ENCODE assay signal across 17 cellular contexts in genomic region chr9:135049460-135049859, GRCh38. TPM values are rescaled to one million over a fixed set of nuclear protein-coding genes. Genes with fewer than 3 reads are reported as not detected.
A peak's percentile ranks its signal among the peaks of the same experiment; 100 is the strongest.
DNase-seq lines count a peak whose midpoint lies in the region; ATAC-seq and TF ChIP-seq lines count a peak whose summit lies in the region.
"Had no signal": no experiment of that assay in that cellular context is flagged by ENCODE, and none has a peak within 500 bp of the region (broad histone marks: within the 10 kb centered on the region; RNA-seq: fewer than 3 reads in every experiment).

No MANE protein-coding gene starts in this region.

- H3K4me3 ChIP-seq in BLaER1 (no peak overlapping the region), Peyer's patch (no peak overlapping the region), neural cell (ENCODE audit: low read length) (peak overlapping the region; percentile 29), sigmoid colon (no peak overlapping the region), SK-N-SH (ENCODE audit: low read depth in 2 of 2, low read length in 1 of 2) (no peak overlapping the region)

- H4K20me1 ChIP-seq in BLaER1, result no peaks in the 10 kb centered on the region
- no peaks in the 10 kb centered on the region for H4K20me1 ChIP-seq in neural cell (ENCODE audit: insufficient read depth)
- H4K20me1 ChIP-seq in SK-N-SH (ENCODE audit: insufficient read depth), result no peaks in the 10 kb centered on the region

- TF ChIP-seq POLR2A in Peyer's patch (IDR thresholded peaks at IDR 0.05) (no peak), sigmoid colon (IDR thresholded peaks at IDR 0.05) (no peak)

- H3K9me3 ChIP-seq in BLaER1, result 0 out of 2 replicates have a peak, but pooled peaks cover 6% of the 10 kb centered on the region
- no peaks in the 10 kb centered on the region for H3K9me3 ChIP-seq in Peyer's patch
- no peaks in the 10 kb centered on the region for H3K9me3 ChIP-seq in neural cell (ENCODE audit: low read length)
- no peaks in the 10 kb centered on the region for H3K9me3 ChIP-seq in sigmoid colon
- H3K9me3 ChIP-seq in SK-N-SH, result no peaks in the 10 kb centered on the region
- H3K9me3 ChIP-seq: Caco-2 had no signal

- POLR2A ChIA-PET in SK-N-SH (lab: Yijun Ruan, JAX), result no interaction called here

- H3K4me1 ChIP-seq in BLaER1 (peaks cover 86% of the 10 kb centered on the region), Peyer's patch (no peaks in the 10 kb centered on the region), sigmoid colon (no peaks in the 10 kb centered on the region), SK-N-SH (ENCODE audit: control insufficient read depth in 1 of 2, insufficient read depth in 2 of 2, low read depth in 1 of 2, low read length in 1 of 2) (no peaks in the 10 kb centered on the region)
- H3K4me1 ChIP-seq: Caco-2 had no signal

- TF ChIP-seq CTCF in Peyer's patch (IDR thresholded peaks at IDR 0.05), result no peak
- no peak for TF ChIP-seq CTCF in neural cell (IDR thresholded peaks at IDR 0.05; ENCODE audit: poor library complexity, severe bottlenecking)
- TF ChIP-seq CTCF in sigmoid colon (IDR thresholded peaks at IDR 0.05), result no peak
- no peak for TF ChIP-seq CTCF in SK-N-SH (IDR thresholded peaks at IDR 0.05)

- TF ChIP-seq RAD21 in neural cell (conservative IDR thresholded peaks at IDR 0.05), result no peak
- TF ChIP-seq RAD21 in SK-N-SH (IDR thresholded peaks at IDR 0.05; ENCODE audit: low read length), result no peak

- DNase-seq in Peyer's patch, result peak in 2 of 3 donors; percentile 4 to 17
- peak; percentile 11 for DNase-seq in sigmoid colon
- DNase-seq in SK-N-SH, result no peak
- DNase-seq: CD4-positive, alpha-beta T cell; GOT3; H7; HFFc6 had no signal

- no peak overlapping the region for H2AFZ ChIP-seq in neural cell (ENCODE audit: low read depth, low read length)
- H2AFZ ChIP-seq in SK-N-SH (ENCODE audit: low read depth), result no peak overlapping the region

- no peak for ATAC-seq in HG03196 (IDR thresholded peaks at IDR 0.05; ENCODE audit: unreplicated experiment)
- ATAC-seq in GM19351 (IDR thresholded peaks at IDR 0.05; ENCODE audit: unreplicated experiment), result no peak
- no peak for ATAC-seq in GM19452 (IDR thresholded peaks at IDR 0.05; ENCODE audit: unreplicated experiment)
- ATAC-seq: HCT116 had no signal

- intact Hi-C loops in sigmoid colon (cut with DNase I), result no loop called here

- CTCF ChIA-PET in SK-N-SH (lab: Yijun Ruan, JAX), result no interaction called here

- H3K9me2 ChIP-seq in neural cell (ENCODE audit: insufficient read depth, low read length) (no peaks in the 10 kb centered on the region), SK-N-SH (no peaks in the 10 kb centered on the region)

- H3K9ac ChIP-seq in BLaER1, result no peak overlapping the region
- H3K9ac ChIP-seq in neural cell (ENCODE audit: low read length), result peak overlapping the region; percentile 38
- H3K9ac ChIP-seq in SK-N-SH, result no peak overlapping the region

- H3F3A ChIP-seq in neural cell (ENCODE audit: insufficient read depth, low read length, poor library complexity, severe bottlenecking) (peaks cover 5% of the 10 kb centered on the region), SK-N-SH (replicated peaks; ENCODE audit: insufficient read depth) (no peaks in the 10 kb centered on the region)

- H3K27ac ChIP-seq in BLaER1 (peak overlapping the region; percentile 84; the same call in 1 of the 2 replicates), Peyer's patch (no peak overlapping the region), neural cell (ENCODE audit: low read length) (peak overlapping the region; percentile 66), sigmoid colon (no peak overlapping the region), SK-N-SH (ENCODE audit: low read depth in 2 of 2, low read length in 1 of 2) (no peak overlapping the region)
- H3K27ac ChIP-seq: C4-2B had no signal

- TF ChIP-seq EP300 in neural cell (conservative IDR thresholded peaks at IDR 0.05; ENCODE audit: poor library complexity, severe bottlenecking) (no peak), sigmoid colon (IDR thresholded peaks at IDR 0.05) (no peak), SK-N-SH (IDR thresholded peaks at IDR 0.05; ENCODE audit: borderline replicate concordance in 1 of 2, low read depth in 1 of 2, low read length in 1 of 2) (no peak)

- no peaks in the 10 kb centered on the region for H3K36me3 ChIP-seq in BLaER1
- H3K36me3 ChIP-seq in Peyer's patch, result no peaks in the 10 kb centered on the region
- H3K36me3 ChIP-seq in neural cell (ENCODE audit: insufficient read depth, low read length), result no peaks in the 10 kb centered on the region
- no peaks in the 10 kb centered on the region for H3K36me3 ChIP-seq in sigmoid colon
- H3K36me3 ChIP-seq in SK-N-SH (replicated peaks in 1 of 2; ENCODE audit: control insufficient read depth in 1 of 2, insufficient read depth in 2 of 2, low read length in 1 of 2), result no peaks in the 10 kb centered on the region

- no peaks in the 10 kb centered on the region for H3K27me3 ChIP-seq in BLaER1
- H3K27me3 ChIP-seq in Peyer's patch, result no peaks in the 10 kb centered on the region
- no peaks in the 10 kb centered on the region for H3K27me3 ChIP-seq in neural cell (ENCODE audit: insufficient read depth, low read depth, low read length)
- H3K27me3 ChIP-seq in sigmoid colon, result peaks cover 0 to 28% (median 0%) of the 10 kb centered on the region in 3 donors
- H3K27me3 ChIP-seq in SK-N-SH (ENCODE audit: insufficient read depth), result no peaks in the 10 kb centered on the region

- WGBS in sigmoid colon, 2 donors, result 63 to 81% methylated on average over 7 of the region's 7 CpGs
- WGBS in SK-N-SH (ENCODE audit: low lambda C conversion rate), result 23% methylated on average over 7 of the region's 7 CpGs

- H3K79me2 ChIP-seq in neural cell (replicated peaks; ENCODE audit: insufficient read depth, low read length), result no peaks in the 10 kb centered on the region
- H3K79me2 ChIP-seq in SK-N-SH (ENCODE audit: insufficient read depth), result no peaks in the 10 kb centered on the region

- H3K4me2 ChIP-seq in BLaER1, result peak overlapping the region; percentile 93
- H3K4me2 ChIP-seq in neural cell (ENCODE audit: low read length), result no peak overlapping the region
- no peak overlapping the region for H3K4me2 ChIP-seq in SK-N-SH

TF ChIP-seq in neural cell, 6 proteins besides CTCF, POLR2A, EP300 and RAD21 (continues in another document):
- no peak for TF ChIP-seq MXI1 (conservative IDR thresholded peaks at IDR 0.05; ENCODE audit: poor library complexity, severe bottlenecking)
- no peak for TF ChIP-seq TAF1 (IDR thresholded peaks at IDR 0.05; ENCODE audit: low read depth)
- TF ChIP-seq EZH2 (IDR thresholded peaks at IDR 0.05; ENCODE audit: borderline replicate concordance, insufficient read depth, low read length, poor library complexity, severe bottlenecking), result no peak
- TF ChIP-seq POLR2AphosphoS5 (IDR thresholded peaks at IDR 0.05), result no peak
- TF ChIP-seq SMC3 (conservative IDR thresholded peaks at IDR 0.05; ENCODE audit: poor library complexity), result no peak

TF ChIP-seq in SK-N-SH, 30 proteins besides CTCF, POLR2A, EP300 and RAD21:
- TF ChIP-seq REST (IDR thresholded peaks at IDR 0.05; ENCODE audit: low read depth, low read length) (no peak), SIN3A (IDR thresholded peaks at IDR 0.05; ENCODE audit: borderline replicate concordance, low read depth, low read length) (no peak), ELF1 (IDR thresholded peaks at IDR 0.05) (no peak), TAF1 (IDR thresholded peaks at IDR 0.05; ENCODE audit: borderline replicate concordance, low read depth, low read length) (no peak), PBX3 (IDR thresholded peaks at IDR 0.05) (no peak), JUND (IDR thresholded peaks at IDR 0.05) (no peak), GABPA (IDR thresholded peaks at IDR 0.05; ENCODE audit: low read depth) (no peak), RCOR1 (IDR thresholded peaks at IDR 0.05; ENCODE audit: low read length) (no peak), CHD2 (IDR thresholded peaks at IDR 0.05; ENCODE audit: low read length, partially characterized antibody) (no peak)

RNA-seq across cellular contexts. Expression of gene OLFM1, which starts 38.0 kb away (rescaled TPM):
- total RNA-seq in Peyer's patch (1 to 10 TPM; 2.5 to 5.8 (median 4.9) TPM), sigmoid colon (10 to 100 TPM; 13.3 to 19.3 (median 17.2) TPM)
- polyA plus RNA-seq in neural cell (102 and 134 TPM in 2 replicates), sigmoid colon (10 to 100 TPM in 1 of 3 donors, 1 to 10 TPM in 2; 1.2 to 13.6 (median 4.2) TPM), SK-N-SH (2012; rRNA removed) (13.3 and 15.9 TPM in 2 replicates)
- 59.6 and 74.2 TPM in 2 replicates for polyA minus RNA-seq in neural cell
- 16.6 and 17.2 TPM in 2 replicates for polyA plus RNA-seq in SK-N-SH (2012; cell fraction: cytosol; rRNA removed)
- 6.9 and 7.5 TPM in 2 replicates for polyA plus RNA-seq in SK-N-SH (2012; cell fraction: nucleus; rRNA removed)
- total RNA-seq: B cell; Caco-2; CD4-positive, alpha-beta T cell; HT-29 had no signal

Comparison
In these comparisons a context has a peak if more than half of its experiments do, and no peak if none do; other contexts are left out.
1. H3K27ac ChIP-seq: peak in BLaER1 (single experiment) and neural cell (single experiment); none in Peyer's patch (0 of 4), sigmoid colon (0 of 4) and SK-N-SH (0 of 2).